ENCODE assay signal across 28 cellular contexts in genomic region chr15:99969261-99969960, GRCh38.
"Had no signal": no experiment of that assay in that cellular context is flagged by ENCODE, and none has a peak within 500 bp of the region (broad histone marks: within the 10 kb centered on the region; RNA-seq: fewer than 3 reads in every experiment).

No MANE protein-coding gene starts in this region.

- ATAC-seq: left lung, lower lobe of right lung, natural killer cell, pancreas, psoas muscle had no signal

- H3K27me3 ChIP-seq: ascending aorta, cardiac muscle cell, heart right ventricle, left lung, pancreas, transverse colon, uterus had no signal

- H3K36me3 ChIP-seq: ascending aorta, cardiac muscle cell, esophagus squamous epithelium, heart right ventricle, left lung, lower lobe of right lung, pancreas, transverse colon, uterus had no signal

- H3K36me3 Mint-ChIP-seq: activated CD4-positive, alpha-beta memory T cell treated with anti-CD3 and anti-CD28 coated beads for 36 hours; activated naive CD8-positive, alpha-beta T cell treated with anti-CD3 and anti-CD28 coated beads, Interleukin-2, amount 10 ng/mL, durations not matched to agents 7 days and 5 days; brain; natural killer cell had no signal

- H3K9me3 Mint-ChIP-seq: activated CD4-positive, alpha-beta memory T cell treated with anti-CD3 and anti-CD28 coated beads for 36 hours; activated CD4-positive, alpha-beta T cell treated with anti-CD3 and anti-CD28 coated beads, Interleukin-2, amount 10 ng/mL, durations not matched to agents 24 days and 14 days; activated naive CD4-positive, alpha-beta T cell treated with anti-CD3 and anti-CD28 coated beads for 36 hours; activated naive CD8-positive, alpha-beta T cell treated with anti-CD3 and anti-CD28 coated beads, Interleukin-2, amount 10 ng/mL, durations not matched to agents 7 days and 5 days; activated T-helper 2 cell treated with anti-CD3 and anti-CD28 coated beads, Interferon-gamma antibody, Interleukin-2, Interleukin-4, amounts not matched to agents 10 μg/mL and 5 μg/mL and 100 μg/mL, durations not matched to agents 14 hours and 24 hours and 36 hours; natural killer cell; T-helper 1 cell treated with Interleukin-12 subunit alpha and Interleukin-12 subunit beta and Interleukin-4 antibody, amounts not matched to agents 30 μg/mL and 1 μg/mL, for 36 hours had no signal

- H3K4me3 ChIP-seq: ascending aorta, cardiac muscle cell, esophagus squamous epithelium, heart right ventricle, left lung, lower lobe of right lung, pancreas, psoas muscle, transverse colon, uterus had no signal

- DNase-seq: activated CD4-positive, alpha-beta memory T cell treated with anti-CD3 and anti-CD28 coated beads for 36 hours; activated CD4-positive, alpha-beta T cell treated with anti-CD3 and anti-CD28 coated beads, Interleukin-2, amount 10 ng/mL, durations not matched to agents 24 days and 14 days; activated CD4-positive, CD25-positive, alpha-beta regulatory T cell treated with anti-CD3 and anti-CD28 coated beads, Interleukin-2, amount 50 U/mL, for 72 hours; activated CD8-positive, alpha-beta memory T cell treated with anti-CD3 and anti-CD28 coated beads, Interleukin-2, amount 50 U/mL, for 4 hours; activated naive CD4-positive, alpha-beta T cell treated with anti-CD3 and anti-CD28 coated beads for 36 hours; activated naive CD8-positive, alpha-beta T cell treated with anti-CD3 and anti-CD28 coated beads, Interleukin-2, amount 10 ng/mL, durations not matched to agents 7 days and 5 days; activated T-cell treated with anti-CD3 and anti-CD28 coated beads, Interleukin-2, amount 50 U/mL, for 1 hour; esophagus squamous epithelium; foreskin melanocyte; heart right ventricle; lower lobe of right lung; mesenchymal stem cell; natural killer cell; psoas muscle; SK-N-SH; stimulated activated naive CD4-positive, alpha-beta T cell; SW 1271; T1000; transverse colon; uterus had no signal

- H3K9me3 ChIP-seq: ascending aorta, esophagus squamous epithelium, heart right ventricle, left lung, lower lobe of right lung, pancreas, psoas muscle, SK-N-SH, transverse colon, uterus had no signal

- H3K27me3 Mint-ChIP-seq: activated CD4-positive, alpha-beta memory T cell treated with anti-CD3 and anti-CD28 coated beads for 36 hours; activated CD4-positive, alpha-beta T cell treated with anti-CD3 and anti-CD28 coated beads, Interleukin-2, amount 10 ng/mL, durations not matched to agents 24 days and 14 days; activated naive CD8-positive, alpha-beta T cell treated with anti-CD3 and anti-CD28 coated beads, Interleukin-2, amount 10 ng/mL, durations not matched to agents 7 days and 5 days; brain had no signal

- H3K4me1 ChIP-seq: ascending aorta, heart right ventricle, left lung, lower lobe of right lung, pancreas, psoas muscle, transverse colon, uterus had no signal

- H3K27ac Mint-ChIP-seq: activated CD4-positive, alpha-beta memory T cell treated with anti-CD3 and anti-CD28 coated beads for 36 hours; activated CD4-positive, alpha-beta T cell treated with anti-CD3 and anti-CD28 coated beads, Interleukin-2, amount 10 ng/mL, durations not matched to agents 24 days and 14 days; activated naive CD4-positive, alpha-beta T cell treated with anti-CD3 and anti-CD28 coated beads for 36 hours; activated naive CD8-positive, alpha-beta T cell treated with anti-CD3 and anti-CD28 coated beads, Interleukin-2, amount 10 ng/mL, durations not matched to agents 7 days and 5 days; activated T-helper 2 cell treated with anti-CD3 and anti-CD28 coated beads, Interferon-gamma antibody, Interleukin-2, Interleukin-4, amounts not matched to agents 10 μg/mL and 5 μg/mL and 100 μg/mL, durations not matched to agents 14 hours and 24 hours and 36 hours; brain; natural killer cell; T-helper 1 cell treated with Interleukin-12 subunit alpha and Interleukin-12 subunit beta and Interleukin-4 antibody, amounts not matched to agents 30 μg/mL and 1 μg/mL, for 36 hours had no signal

- H3K27ac ChIP-seq: ascending aorta, cardiac muscle cell, epithelial cell of prostate, esophagus squamous epithelium, heart right ventricle, left lung, lower lobe of right lung, pancreas, psoas muscle, transverse colon, uterus had no signal

- H3K4me3 Mint-ChIP-seq: activated CD4-positive, alpha-beta memory T cell treated with anti-CD3 and anti-CD28 coated beads for 36 hours; activated CD4-positive, alpha-beta T cell treated with anti-CD3 and anti-CD28 coated beads, Interleukin-2, amount 10 ng/mL, durations not matched to agents 24 days and 14 days; activated naive CD4-positive, alpha-beta T cell treated with anti-CD3 and anti-CD28 coated beads for 36 hours; activated naive CD8-positive, alpha-beta T cell treated with anti-CD3 and anti-CD28 coated beads, Interleukin-2, amount 10 ng/mL, durations not matched to agents 7 days and 5 days; brain; natural killer cell; T-helper 1 cell treated with Interleukin-12 subunit alpha and Interleukin-12 subunit beta and Interleukin-4 antibody, amounts not matched to agents 30 μg/mL and 1 μg/mL, for 36 hours had no signal

- H3K4me1 Mint-ChIP-seq: activated CD4-positive, alpha-beta T cell treated with anti-CD3 and anti-CD28 coated beads, Interleukin-2, amount 10 ng/mL, durations not matched to agents 24 days and 14 days; activated naive CD8-positive, alpha-beta T cell treated with anti-CD3 and anti-CD28 coated beads, Interleukin-2, amount 10 ng/mL, durations not matched to agents 7 days and 5 days; natural killer cell had no signal
